Comparison of ENCODE assay signal across 8 cellular contexts in the genomic region with DNA sequence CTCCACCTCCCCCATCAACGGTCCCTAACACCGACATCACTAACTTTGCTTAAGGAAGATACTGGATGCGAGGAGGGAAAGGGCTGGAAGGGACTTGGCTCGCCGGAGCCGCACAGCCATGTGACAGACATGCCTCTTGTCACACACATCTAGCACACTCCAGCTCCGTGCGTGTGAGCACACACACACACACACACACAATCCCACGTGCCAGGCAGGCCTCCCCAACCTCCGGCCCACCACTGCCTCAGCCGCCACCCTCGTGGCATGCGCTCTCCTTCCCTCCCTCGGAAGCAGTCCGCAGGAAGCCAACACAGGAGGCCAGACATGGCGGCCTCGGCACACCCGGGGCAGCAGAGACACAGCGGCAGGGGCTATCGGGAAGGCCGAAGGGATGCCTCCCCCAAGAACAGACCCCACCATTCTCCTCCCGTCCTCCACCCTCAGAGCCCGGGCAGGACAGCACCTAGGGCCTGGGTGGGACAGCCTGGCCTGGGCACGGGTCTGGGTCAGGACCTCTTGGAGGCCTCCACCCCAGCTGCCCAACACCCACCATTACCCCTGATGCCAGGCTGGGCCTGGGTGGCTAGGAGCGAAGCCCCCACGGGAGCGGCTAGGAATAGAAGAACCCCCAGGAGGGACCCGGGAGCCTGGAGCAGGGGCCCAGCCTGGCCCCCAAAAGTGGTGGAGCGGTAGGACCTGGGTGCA. TPM values are rescaled to one million over a fixed set of nuclear protein-coding genes. Genes with fewer than 3 reads are reported as not detected.
DNase-seq lines count a peak whose midpoint lies in the region.

No MANE protein-coding gene starts in this region.

- peaks cover 52% of the 10 kb centered on the region for H3K4me1 ChIP-seq in mononuclear cell (ENCODE audit: insufficient read depth, low read length)

- H3K4me3 ChIP-seq in GM08714 (ENCODE audit: low read length), result peak overlapping the region; percentile 69; the same call in 1 of the 2 replicates
- H3K4me3 ChIP-seq in mononuclear cell (ENCODE audit: low read length), result peak overlapping the region; percentile 61
- H3K4me3 ChIP-seq in MG63, result no peak overlapping the region

- DNase-seq in OCI-M1 (lab: John Stamatoyannopoulos, UW), result peak; percentile 83
- peak; percentile 46 for DNase-seq in activated gamma-delta T cell treated with anti-CD3 and anti-CD28 coated beads, Interleukin-2, amount 50 U/mL, for 16 hours (ENCODE audit: low read depth)
- peak; percentile 60 for DNase-seq in stimulated activated naive CD4-positive, alpha-beta T cell treated with Interleukin-2 at 50 U/mL for 16 hours (lab: John Stamatoyannopoulos, UW)
- DNase-seq in epidermal melanocyte (ENCODE audit: insufficient read length, low spot score), result no peak
- no peak for DNase-seq in amniotic stem cell (lab: John Stamatoyannopoulos, UW)
- no peak for DNase-seq in MG63

- H3K27me3 ChIP-seq in mononuclear cell (ENCODE audit: insufficient read depth, low read length) (no peaks in the 10 kb centered on the region), MG63 (no peaks in the 10 kb centered on the region)

- H3K9me3 ChIP-seq in mononuclear cell (ENCODE audit: low read depth, low read length), result no peaks in the 10 kb centered on the region
- no peaks in the 10 kb centered on the region for H3K9me3 ChIP-seq in MG63

- no peaks in the 10 kb centered on the region for H3K36me3 ChIP-seq in MG63

RNA-seq across cellular contexts. Expression of a gene that starts 1.0 kb away (rescaled TPM):
- total RNA-seq in mononuclear cell, result 77.0 TPM
- 0.27 and 0.66 TPM in 2 replicates for total RNA-seq in MG63 (2014; rRNA removed; shearing (Covaris generic); ENCODE audit: low replicate concordance)

RNA-seq across cellular contexts. Expression of a gene that starts 34.1 kb away (rescaled TPM):
- not detected for total RNA-seq in mononuclear cell
- total RNA-seq in MG63 (2014; rRNA removed; shearing (Covaris generic); ENCODE audit: low replicate concordance), result 17.1 and 18.9 TPM in 2 replicates

RNA-seq across cellular contexts. Expression of a gene that starts 57.9 kb away (rescaled TPM):
- total RNA-seq in mononuclear cell, result under 0.01 TPM
- total RNA-seq in MG63 (2014; rRNA removed; shearing (Covaris generic); ENCODE audit: low replicate concordance), result 0.07 TPM in 1 of 2 replicates, not detected in the other

Comparison
In these comparisons a context has a peak if more than half of its experiments do, and no peak if none do; other contexts are left out.
1. DNase-seq: peak in OCI-M1 (single experiment), activated gamma-delta T cell treated with anti-CD3 and anti-CD28 coated beads, Interleukin-2, amount 50 U/mL, for 16 hours (single experiment) and stimulated activated naive CD4-positive, alpha-beta T cell treated with Interleukin-2 at 50 U/mL for 16 hours (single experiment); none in epidermal melanocyte (single experiment), amniotic stem cell (single experiment) and MG63 (single experiment).
2. RNA of a gene that starts 1.0 kb away (total RNA-seq): 77.0 TPM in mononuclear cell (single experiment); 0.27 to 0.66 TPM in MG63; every median in the first group is over 10 times any median in the second.
3. RNA of a gene that starts 34.1 kb away (total RNA-seq): 17.1 to 18.9 TPM in MG63; not detected in mononuclear cell (single experiment); every median in the first group is over 10 times any median in the second.